8 cellular contexts compared by ENCODE assay signal in the genomic region with DNA sequence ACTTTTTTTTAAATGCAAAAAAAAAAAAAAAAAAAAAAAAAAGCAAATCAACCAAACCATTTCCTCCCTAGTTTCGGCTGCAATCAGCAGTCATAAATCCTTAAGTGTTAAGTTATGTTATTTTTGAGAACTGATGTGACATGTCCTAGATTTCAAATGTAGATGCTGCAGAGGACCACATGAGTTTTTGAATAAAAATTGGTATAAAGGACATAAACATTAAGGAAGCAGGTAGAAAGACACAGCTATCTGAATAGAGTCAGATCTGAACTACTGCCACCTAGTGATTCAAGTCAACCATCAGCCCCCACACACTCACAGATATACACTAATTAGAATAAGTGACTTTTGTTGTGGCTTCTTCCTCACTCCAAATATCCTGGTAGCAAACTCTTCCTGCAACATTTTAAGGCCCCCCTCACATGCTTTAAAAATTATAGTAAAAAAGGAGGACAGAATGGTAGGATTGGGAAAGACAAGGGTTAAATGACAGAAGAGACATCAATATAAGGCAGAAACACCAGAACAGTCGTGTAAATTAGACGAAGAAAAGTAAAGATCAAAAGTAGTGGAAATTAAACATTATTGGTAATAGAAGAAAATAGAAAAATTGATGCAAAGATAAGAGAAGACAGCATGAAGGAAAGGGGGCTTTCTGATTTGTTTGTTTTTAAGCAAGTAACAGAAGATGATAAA.
DNase-seq lines count a peak whose midpoint lies in the region; ATAC-seq, FAIRE-seq and TF ChIP-seq lines count a peak whose summit lies in the region.

No MANE protein-coding gene starts in this region.

- TF ChIP-seq CTCF in spleen (IDR thresholded peaks at IDR 0.05 in 8 of 11, conservative IDR thresholded peaks at IDR 0.05 in 3 of 11), result peak in 9 of 11 experiments; percentile 20 to 66 (median 53)

- no peaks in the 10 kb centered on the region for H3K9me3 Mint-ChIP-seq in activated T-cell treated with anti-CD3 and anti-CD28 coated beads, Interleukin-2, amount 50 U/mL, for 4 hours
- H3K9me3 Mint-ChIP-seq in IgD-negative memory B cell, result no peaks in the 10 kb centered on the region

- WGBS in spleen, 5 donors, result 57 to 65% (median 60%) methylated on average over 3 of the region's 3 CpGs

- no peak for TF ChIP-seq POLR2A in spleen (IDR thresholded peaks at IDR 0.05)

- DNase-seq in activated T-cell treated with anti-CD3 and anti-CD28 coated beads, Interleukin-2, amount 50 U/mL, for 4 hours, result no peak
- DNase-seq in activated T-cell treated with anti-CD3 and anti-CD28 coated beads for 4 hours (no peak), fibroblast of peridontal ligament (ENCODE audit: extremely low read depth) (peak; percentile 62), spleen (no peak), NCI-H1930 (lab: John Stamatoyannopoulos, UW) (no peak)

- H3K27me3 Mint-ChIP-seq in activated T-cell treated with anti-CD3 and anti-CD28 coated beads, Interleukin-2, amount 50 U/mL, for 4 hours (ENCODE audit: low read depth), result peaks cover 8% of the 10 kb centered on the region
- peaks cover 4% of the 10 kb centered on the region for H3K27me3 Mint-ChIP-seq in IgD-negative memory B cell

- peak overlapping the region; percentile 10 to 72 (median 46) for H3K27ac Mint-ChIP-seq in IgD-negative memory B cell

- peak; percentile 65 to 72 for ATAC-seq in activated T-cell treated with anti-CD3 and anti-CD28 coated beads, Interleukin-2, amount 50 U/mL, for 4 hours
- ATAC-seq in GM21526 (IDR thresholded peaks at IDR 0.05; ENCODE audit: low FRiP score, unreplicated experiment), result peak; percentile 79

- no peaks in the 10 kb centered on the region for H3K36me3 ChIP-seq in spleen

- no peaks in the 10 kb centered on the region for H3K36me3 Mint-ChIP-seq in activated T-cell treated with anti-CD3 and anti-CD28 coated beads, Interleukin-2, amount 50 U/mL, for 4 hours (ENCODE audit: insufficient read depth)
- peaks cover 3% of the 10 kb centered on the region for H3K36me3 Mint-ChIP-seq in IgD-negative memory B cell

- H3K4me1 Mint-ChIP-seq in activated T-cell treated with anti-CD3 and anti-CD28 coated beads, Interleukin-2, amount 50 U/mL, for 4 hours (ENCODE audit: low read depth), result peaks cover 10% of the 10 kb centered on the region
- peaks cover 11 to 31% (median 25%) of the 10 kb centered on the region in 3 donors for H3K4me1 Mint-ChIP-seq in IgD-negative memory B cell

- peaks cover 0 to 9% (median 1%) of the 10 kb centered on the region in 6 donors for H3K4me1 ChIP-seq in spleen

- no peaks in the 10 kb centered on the region for H3K27me3 ChIP-seq in spleen (replicated peaks in 1 of 7)

- peak overlapping the region in 1 of 8 donors; percentile 49 for H3K4me3 ChIP-seq in spleen

- no peaks in the 10 kb centered on the region for H3K9me3 ChIP-seq in spleen

- FAIRE-seq in TTC549 (lab: Jason Lieb, UNC), result peak; percentile 36

- H3K27ac ChIP-seq in spleen, result no peak overlapping the region

- intact Hi-C loops in spleen (cut with DNase I; ENCODE audit: low total_unique reads), result loop anchor here (5.0 kb wide), 1 partner anchor 561 kb away; no protein-coding TSS in a partner anchor

- peak overlapping the region; percentile 54 for H3K4me3 Mint-ChIP-seq in activated T-cell treated with anti-CD3 and anti-CD28 coated beads, Interleukin-2, amount 50 U/mL, for 4 hours
- peak overlapping the region; percentile 30 to 90 (median 64) for H3K4me3 Mint-ChIP-seq in IgD-negative memory B cell
